Comparison of ENCODE assay signal across 16 cellular contexts in genomic region chr6:7296602-7297001, GRCh38. TPM values are rescaled to one million over a fixed set of nuclear protein-coding genes. Genes with fewer than 3 reads are reported as not detected.
DNase-seq lines count a peak whose midpoint lies in the region; ATAC-seq lines count a peak whose summit lies in the region.
"Had no signal": no experiment of that assay in that cellular context is flagged by ENCODE, and none has a peak within 500 bp of the region (broad histone marks: within the 10 kb centered on the region; RNA-seq: fewer than 3 reads in every experiment).

No MANE protein-coding gene starts in this region.

- no peak overlapping the region for H2BK12ac ChIP-seq in mesenchymal stem cell (ENCODE audit: low read length in 2 of 2)

- H2BK120ac ChIP-seq in mesenchymal stem cell (ENCODE audit: low read depth, low read length) = no peak overlapping the region

- peaks cover 11% of the 10 kb centered on the region for H3K4me1 Mint-ChIP-seq in activated naive CD4-positive, alpha-beta T cell treated with anti-CD3 and anti-CD28 coated beads for 36 hours (ENCODE audit: low read depth)
- no peaks in the 10 kb centered on the region for H3K4me1 Mint-ChIP-seq in activated naive CD4-positive, alpha-beta T cell treated with anti-CD3 and anti-CD28 coated beads, Interleukin-2, amount 10 ng/mL, durations not matched to agents 7 days and 5 days
- H3K4me1 Mint-ChIP-seq in stimulated activated naive CD8-positive, alpha-beta T cell treated with anti-CD3 and anti-CD28 coated beads, Interleukin-15, amount 100 ng/mL, for 72 hours = peaks cover 7% of the 10 kb centered on the region

- H2BK15ac ChIP-seq in mesenchymal stem cell (ENCODE audit: low read depth, poor library complexity, severe bottlenecking) = no peak overlapping the region

- H3K9me3 Mint-ChIP-seq in activated naive CD4-positive, alpha-beta T cell treated with anti-CD3 and anti-CD28 coated beads for 36 hours = no peaks in the 10 kb centered on the region
- no peaks in the 10 kb centered on the region for H3K9me3 Mint-ChIP-seq in activated naive CD4-positive, alpha-beta T cell treated with anti-CD3 and anti-CD28 coated beads, Interleukin-2, amount 10 ng/mL, durations not matched to agents 7 days and 5 days
- no peaks in the 10 kb centered on the region for H3K9me3 Mint-ChIP-seq in stimulated activated naive CD8-positive, alpha-beta T cell treated with anti-CD3 and anti-CD28 coated beads, Interleukin-15, amount 100 ng/mL, for 72 hours
- H3K9me3 Mint-ChIP-seq: CD8-positive, alpha-beta memory T cell had no signal

- peak overlapping the region; percentile 41 for H3K27ac Mint-ChIP-seq in activated naive CD4-positive, alpha-beta T cell treated with anti-CD3 and anti-CD28 coated beads for 36 hours
- no peak overlapping the region for H3K27ac Mint-ChIP-seq in activated naive CD4-positive, alpha-beta T cell treated with anti-CD3 and anti-CD28 coated beads, Interleukin-2, amount 10 ng/mL, durations not matched to agents 7 days and 5 days
- peak overlapping the region; percentile 46 to 85 for H3K27ac Mint-ChIP-seq in stimulated activated naive CD8-positive, alpha-beta T cell treated with anti-CD3 and anti-CD28 coated beads, Interleukin-15, amount 100 ng/mL, for 72 hours

- no peak overlapping the region for H3K23ac ChIP-seq in mesenchymal stem cell (ENCODE audit: low read length in 2 of 2)

- H2AFZ ChIP-seq in mesenchymal stem cell (ENCODE audit: low read depth, low read length) = no peak overlapping the region

- no peak overlapping the region for H3K27ac ChIP-seq in mesenchymal stem cell (ENCODE audit: low read length, poor library complexity, severe bottlenecking)
- H3K27ac ChIP-seq: 22Rv1, BLaER1 had no signal

- no peak overlapping the region for H3K4ac ChIP-seq in mesenchymal stem cell (ENCODE audit: low read depth in 1 of 2, low read length in 2 of 2)

- 94% methylated on average over 1 of the region's 2 CpGs for WGBS in mesenchymal stem cell

- H3K36me3 Mint-ChIP-seq in activated naive CD4-positive, alpha-beta T cell treated with anti-CD3 and anti-CD28 coated beads for 36 hours (ENCODE audit: low read depth) = peaks cover 35% of the 10 kb centered on the region
- peaks cover 51% of the 10 kb centered on the region for H3K36me3 Mint-ChIP-seq in activated naive CD4-positive, alpha-beta T cell treated with anti-CD3 and anti-CD28 coated beads, Interleukin-2, amount 10 ng/mL, durations not matched to agents 7 days and 5 days

- no peaks in the 10 kb centered on the region for H3K4me1 ChIP-seq in mesenchymal stem cell (ENCODE audit: control insufficient read depth, insufficient read depth, low read depth, low read length)
- H3K4me1 ChIP-seq: BLaER1 had no signal

- H2BK5ac ChIP-seq in mesenchymal stem cell (ENCODE audit: low read depth, low read length, poor library complexity, severe bottlenecking) = no peak overlapping the region

- no peak overlapping the region for H4K8ac ChIP-seq in mesenchymal stem cell (ENCODE audit: low read length)

- H2AK5ac ChIP-seq in mesenchymal stem cell (ENCODE audit: low read length, severe bottlenecking) = no peak overlapping the region

- no peak overlapping the region for H3K4me3 Mint-ChIP-seq in activated naive CD4-positive, alpha-beta T cell treated with anti-CD3 and anti-CD28 coated beads for 36 hours
- no peak overlapping the region for H3K4me3 Mint-ChIP-seq in activated naive CD4-positive, alpha-beta T cell treated with anti-CD3 and anti-CD28 coated beads, Interleukin-2, amount 10 ng/mL, durations not matched to agents 7 days and 5 days
- H3K4me3 Mint-ChIP-seq in stimulated activated naive CD8-positive, alpha-beta T cell treated with anti-CD3 and anti-CD28 coated beads, Interleukin-15, amount 100 ng/mL, for 72 hours = no peak overlapping the region
- H3K4me3 Mint-ChIP-seq: CD8-positive, alpha-beta memory T cell had no signal

- no peak for DNase-seq in activated naive CD4-positive, alpha-beta T cell treated with anti-CD3 and anti-CD28 coated beads for 36 hours
- no peak for DNase-seq in activated naive CD4-positive, alpha-beta T cell treated with anti-CD3 and anti-CD28 coated beads, Interleukin-2, amount 10 ng/mL, durations not matched to agents 7 days and 5 days
- no peak for DNase-seq in stimulated activated naive CD8-positive, alpha-beta T cell treated with anti-CD3 and anti-CD28 coated beads, Interleukin-15, amount 100 ng/mL, for 72 hours
- no peak for DNase-seq in stimulated activated naive CD8-positive, alpha-beta T cell treated with anti-CD3 and anti-CD28 coated beads, Interleukin-15, Interleukin-2, amounts not matched to agents 100 U/mL and 50 U/mL, for 24 hours
- DNase-seq in mesenchymal stem cell (no peak), NCI-H2081 (lab: John Stamatoyannopoulos, UW) (no peak)
- DNase-seq: AML-193; Caco-2; CD8-positive, alpha-beta memory T cell; DMS53; GF-D8; HCEC 1CT; IMR-90 had no signal

- CTCF ChIA-PET in activated naive CD4-positive, alpha-beta T cell treated with anti-CD3 and anti-CD28 coated beads for 36 hours (lab: Charles Lee) = interaction anchor here (0.6 kb wide), 1 partner anchor 20 kb away, joined by 3 read pairs; no protein-coding TSS in a partner anchor
- CTCF ChIA-PET in activated naive CD4-positive, alpha-beta T cell treated with anti-CD3 and anti-CD28 coated beads, Interleukin-2, amount 10 ng/mL, durations not matched to agents 7 days and 5 days (lab: Charles Lee) = no interaction called here

- no peaks in the 10 kb centered on the region for H3K9me3 ChIP-seq in mesenchymal stem cell (ENCODE audit: control insufficient read depth, low read length)
- H3K9me3 ChIP-seq: BLaER1, Caco-2 had no signal

- no peak overlapping the region for H3K14ac ChIP-seq in mesenchymal stem cell (ENCODE audit: low read length in 2 of 2)

- no peak overlapping the region for H3K4me3 ChIP-seq in mesenchymal stem cell (ENCODE audit: insufficient read depth in 1 of 2, low read depth in 1 of 2, low read length in 2 of 2)
- H3K4me3 ChIP-seq: BLaER1 had no signal

- H3K27me3 ChIP-seq in mesenchymal stem cell (ENCODE audit: control insufficient read depth in 1 of 2, insufficient read depth in 1 of 2, low read length in 2 of 2) = no peaks in the 10 kb centered on the region
- H3K27me3 ChIP-seq: BLaER1 had no signal

- H3K36me3 ChIP-seq in mesenchymal stem cell (ENCODE audit: control insufficient read depth in 1 of 2, insufficient read depth in 2 of 2, low read depth in 1 of 2, low read length in 2 of 2) = peaks cover 36 to 95% of the 10 kb centered on the region in 2 experiments

- no peak for ATAC-seq in stimulated activated naive CD8-positive, alpha-beta T cell treated with anti-CD3 and anti-CD28 coated beads, Interleukin-15, amount 100 ng/mL, for 72 hours
- no peak for ATAC-seq in stimulated activated naive CD8-positive, alpha-beta T cell treated with anti-CD3 and anti-CD28 coated beads, Interleukin-15, Interleukin-2, amounts not matched to agents 100 U/mL and 50 U/mL, for 24 hours
- no peak for ATAC-seq in HG03095 (IDR thresholded peaks at IDR 0.05; ENCODE audit: unreplicated experiment)

- H3K4me2 ChIP-seq in mesenchymal stem cell (ENCODE audit: low read length, poor library complexity, severe bottlenecking) = no peak overlapping the region
- H3K4me2 ChIP-seq: BLaER1 had no signal

- intact Hi-C loops in activated naive CD4-positive, alpha-beta T cell treated with anti-CD3 and anti-CD28 coated beads for 36 hours (cut with micrococcal nuclease) = no loop called here

- peak overlapping the region; percentile 38 for H3K9ac ChIP-seq in mesenchymal stem cell (ENCODE audit: low read length)
- H3K9ac ChIP-seq: BLaER1 had no signal

- peaks cover 30% of the 10 kb centered on the region for H3K79me1 ChIP-seq in mesenchymal stem cell (replicated peaks; ENCODE audit: low read length, poor library complexity, severe bottlenecking)

- H4K91ac ChIP-seq in mesenchymal stem cell (ENCODE audit: low read length) = no peak overlapping the region

- no peak overlapping the region for H3K18ac ChIP-seq in mesenchymal stem cell (ENCODE audit: low read depth in 1 of 2, low read length in 2 of 2)

- H3K27me3 Mint-ChIP-seq in activated naive CD4-positive, alpha-beta T cell treated with anti-CD3 and anti-CD28 coated beads for 36 hours (ENCODE audit: low read depth) = no peaks in the 10 kb centered on the region
- no peaks in the 10 kb centered on the region for H3K27me3 Mint-ChIP-seq in activated naive CD4-positive, alpha-beta T cell treated with anti-CD3 and anti-CD28 coated beads, Interleukin-2, amount 10 ng/mL, durations not matched to agents 7 days and 5 days
- no peaks in the 10 kb centered on the region for H3K27me3 Mint-ChIP-seq in stimulated activated naive CD8-positive, alpha-beta T cell treated with anti-CD3 and anti-CD28 coated beads, Interleukin-15, amount 100 ng/mL, for 72 hours
- H3K27me3 Mint-ChIP-seq: CD8-positive, alpha-beta memory T cell had no signal

RNA-seq across cellular contexts. Expression of gene SSR1, which starts 16.4 kb away (rescaled TPM):
- total RNA-seq in activated naive CD4-positive, alpha-beta T cell treated with anti-CD3 and anti-CD28 coated beads for 36 hours = 100 to 1,000 TPM; 116 to 121 TPM
- polyA plus RNA-seq in mesenchymal stem cell (2013, experiment 1 of 2) = 178 TPM
- polyA plus RNA-seq in mesenchymal stem cell (2013, experiment 2 of 2) = 181 TPM
